11 cellular contexts compared by ENCODE assay signal in genomic region chr1:9753121-9753531, GRCh38.
DNase-seq lines count a peak whose midpoint lies in the region; ATAC-seq, FAIRE-seq and TF ChIP-seq lines count a peak whose summit lies in the region.
"Had no signal": no experiment of that assay in that cellular context is flagged by ENCODE, and none has a peak within 500 bp of the region (broad histone marks: within the 10 kb centered on the region; RNA-seq: fewer than 3 reads in every experiment).

No MANE protein-coding gene starts in this region.

- H3K23ac ChIP-seq in mesenchymal stem cell (ENCODE audit: low read length in 2 of 2), result no peak overlapping the region

- H2AFZ ChIP-seq in mesenchymal stem cell (ENCODE audit: low read depth, low read length), result no peak overlapping the region

- peaks cover 9 to 24% (median 19%) of the 10 kb centered on the region in 3 donors for H3K4me1 Mint-ChIP-seq in CD8-positive, alpha-beta memory T cell
- peaks cover 8 to 18% of the 10 kb centered on the region in 2 donors for H3K4me1 Mint-ChIP-seq in effector memory CD8-positive, alpha-beta T cell (ENCODE audit: low read depth in 2 of 2)

- H3K9me3 ChIP-seq in mesenchymal stem cell (ENCODE audit: control insufficient read depth, low read length), result no peaks in the 10 kb centered on the region
- no peaks in the 10 kb centered on the region for H3K9me3 ChIP-seq in CD8-positive, alpha-beta memory T cell (ENCODE audit: low read length)

- WGBS in mesenchymal stem cell, result 89% methylated on average over 12 of the region's 12 CpGs

- peak overlapping the region in 1 of 8 donors; percentile 60 for H3K27ac Mint-ChIP-seq in CD8-positive, alpha-beta memory T cell
- no peak overlapping the region for H3K27ac Mint-ChIP-seq in effector memory CD8-positive, alpha-beta T cell

- H4K91ac ChIP-seq in mesenchymal stem cell (ENCODE audit: low read length), result no peak overlapping the region

- H3K4me1 ChIP-seq in mesenchymal stem cell (ENCODE audit: control insufficient read depth, insufficient read depth, low read depth, low read length), result peaks cover 8% of the 10 kb centered on the region
- H3K4me1 ChIP-seq in CD8-positive, alpha-beta memory T cell (ENCODE audit: insufficient read depth, low read length), result no peaks in the 10 kb centered on the region

- H4K8ac ChIP-seq in mesenchymal stem cell (ENCODE audit: low read length), result no peak overlapping the region

- H2AK5ac ChIP-seq in mesenchymal stem cell (ENCODE audit: low read length, severe bottlenecking), result no peak overlapping the region

- no peak for TF ChIP-seq CTCF in bronchial epithelial cell (IDR thresholded peaks at IDR 0.05; ENCODE audit: insufficient read depth, low read length, severe bottlenecking)

- no peak overlapping the region for H2BK12ac ChIP-seq in mesenchymal stem cell (ENCODE audit: low read length in 2 of 2)

- no peaks in the 10 kb centered on the region for H3K27me3 Mint-ChIP-seq in CD8-positive, alpha-beta memory T cell
- H3K27me3 Mint-ChIP-seq in effector memory CD8-positive, alpha-beta T cell, result no peaks in the 10 kb centered on the region

- no peak overlapping the region for H3K18ac ChIP-seq in mesenchymal stem cell (ENCODE audit: low read depth in 1 of 2, low read length in 2 of 2)

- H3K4ac ChIP-seq in mesenchymal stem cell (ENCODE audit: low read depth in 1 of 2, low read length in 2 of 2), result no peak overlapping the region

- CTCF ChIA-PET in CD8-positive, alpha-beta memory T cell (lab: Charles Lee), result no interaction called here

- H2BK15ac ChIP-seq in mesenchymal stem cell (ENCODE audit: low read depth, poor library complexity, severe bottlenecking), result no peak overlapping the region

- no peak overlapping the region for H3K4me3 ChIP-seq in bronchial epithelial cell (ENCODE audit: low read depth, low read length)
- H3K4me3 ChIP-seq in mesenchymal stem cell (ENCODE audit: insufficient read depth in 1 of 2, low read depth in 1 of 2, low read length in 2 of 2), result no peak overlapping the region
- no peak overlapping the region for H3K4me3 ChIP-seq in CD8-positive, alpha-beta memory T cell (ENCODE audit: low read length)
- H3K4me3 ChIP-seq: SK-N-MC had no signal

- H3K9me3 Mint-ChIP-seq in CD8-positive, alpha-beta memory T cell, result no peaks in the 10 kb centered on the region
- H3K9me3 Mint-ChIP-seq in effector memory CD8-positive, alpha-beta T cell, result no peaks in the 10 kb centered on the region
- H3K9me3 Mint-ChIP-seq: CD8-positive, alpha-beta T cell had no signal

- no peak overlapping the region for H2BK120ac ChIP-seq in mesenchymal stem cell (ENCODE audit: low read depth, low read length)

- no peak for ATAC-seq in effector memory CD8-positive, alpha-beta T cell (replicated peaks)
- ATAC-seq: CD8-positive, alpha-beta T cell had no signal

- H3K4me2 ChIP-seq in mesenchymal stem cell (ENCODE audit: low read length, poor library complexity, severe bottlenecking), result no peak overlapping the region

- H3K27me3 ChIP-seq in bronchial epithelial cell (ENCODE audit: control insufficient read depth, insufficient read depth, low read length) (no peaks in the 10 kb centered on the region), mesenchymal stem cell (ENCODE audit: control insufficient read depth in 1 of 2, insufficient read depth in 1 of 2, low read length in 2 of 2) (no peaks in the 10 kb centered on the region)
- no peaks in the 10 kb centered on the region for H3K27me3 ChIP-seq in CD8-positive, alpha-beta memory T cell (ENCODE audit: insufficient read depth, low read length, poor library complexity, severe bottlenecking)

- H2BK5ac ChIP-seq in mesenchymal stem cell (ENCODE audit: low read depth, low read length, poor library complexity, severe bottlenecking), result no peak overlapping the region

- POLR2A ChIA-PET in CD8-positive, alpha-beta memory T cell (lab: Charles Lee), result no interaction called here

- H3K4me3 Mint-ChIP-seq in CD8-positive, alpha-beta memory T cell, result no peak overlapping the region
- no peak overlapping the region for H3K4me3 Mint-ChIP-seq in effector memory CD8-positive, alpha-beta T cell
- H3K4me3 Mint-ChIP-seq: CD8-positive, alpha-beta T cell had no signal

- H3K14ac ChIP-seq in mesenchymal stem cell (ENCODE audit: low read length in 2 of 2), result no peak overlapping the region

- H3K9ac ChIP-seq in mesenchymal stem cell (ENCODE audit: low read length), result no peak overlapping the region

- no peak overlapping the region for H3K27ac ChIP-seq in mesenchymal stem cell (ENCODE audit: low read length, poor library complexity, severe bottlenecking)
- no peak overlapping the region for H3K27ac ChIP-seq in CD8-positive, alpha-beta memory T cell (ENCODE audit: low read depth, low read length)
- H3K27ac ChIP-seq: SK-N-MC had no signal

- H3K36me3 ChIP-seq in bronchial epithelial cell (ENCODE audit: control insufficient read depth, insufficient read depth, low read length), result peaks cover 21% of the 10 kb centered on the region
- H3K36me3 ChIP-seq in mesenchymal stem cell (ENCODE audit: control insufficient read depth in 1 of 2, insufficient read depth in 2 of 2, low read depth in 1 of 2, low read length in 2 of 2), result peaks cover 24 to 36% of the 10 kb centered on the region in 2 experiments
- H3K36me3 ChIP-seq in CD8-positive, alpha-beta memory T cell (ENCODE audit: insufficient read depth, low read length), result peaks cover 11% of the 10 kb centered on the region

- no peak for FAIRE-seq in bronchial epithelial cell (lab: Jason Lieb, UNC)

- H3K36me3 Mint-ChIP-seq in CD8-positive, alpha-beta memory T cell, result peaks cover 0 to 72% (median 10%) of the 10 kb centered on the region in 3 donors
- H3K36me3 Mint-ChIP-seq in effector memory CD8-positive, alpha-beta T cell (ENCODE audit: insufficient read depth), result peaks cover 54% of the 10 kb centered on the region

- DNase-seq in AG08395 (ENCODE audit: low spot score), result peak; percentile 81
- DNase-seq in HS-5 (ENCODE audit: low read depth), result peak; percentile 25
- DNase-seq in bronchial epithelial cell (ENCODE audit: low read depth), result peak; percentile 70
- peak; percentile 46 for DNase-seq in mesenchymal stem cell
- DNase-seq in NOMO-1 treated with dmso at 0.1 percent for 144 hours (lab: John Stamatoyannopoulos, UW; ENCODE audit: unreplicated experiment), result no peak
- DNase-seq in CD8-positive, alpha-beta memory T cell, result no peak
- DNase-seq in effector memory CD8-positive, alpha-beta T cell, result no peak
- DNase-seq in epidermal melanocyte (ENCODE audit: insufficient read length, low spot score), result no peak
- DNase-seq: activated CD8-positive, alpha-beta memory T cell treated with anti-CD3 and anti-CD28 coated beads, Interleukin-2, amount 50 U/mL, for 48 hours; CD8-positive, alpha-beta T cell had no signal

- H3K79me1 ChIP-seq in mesenchymal stem cell (replicated peaks; ENCODE audit: low read length, poor library complexity, severe bottlenecking), result peaks cover 26% of the 10 kb centered on the region

Comparison
In these comparisons a context has a peak if more than half of its experiments do, and no peak if none do; other contexts are left out.
1. DNase-seq: peak in AG08395 (single experiment), HS-5 (single experiment), bronchial epithelial cell (single experiment) and mesenchymal stem cell (single experiment); none in NOMO-1 treated with dmso at 0.1 percent for 144 hours (single experiment), CD8-positive, alpha-beta memory T cell (0 of 5), effector memory CD8-positive, alpha-beta T cell (0 of 3) and epidermal melanocyte (single experiment).